Comparison of ENCODE assay signal across 25 cellular contexts in the genomic region with DNA sequence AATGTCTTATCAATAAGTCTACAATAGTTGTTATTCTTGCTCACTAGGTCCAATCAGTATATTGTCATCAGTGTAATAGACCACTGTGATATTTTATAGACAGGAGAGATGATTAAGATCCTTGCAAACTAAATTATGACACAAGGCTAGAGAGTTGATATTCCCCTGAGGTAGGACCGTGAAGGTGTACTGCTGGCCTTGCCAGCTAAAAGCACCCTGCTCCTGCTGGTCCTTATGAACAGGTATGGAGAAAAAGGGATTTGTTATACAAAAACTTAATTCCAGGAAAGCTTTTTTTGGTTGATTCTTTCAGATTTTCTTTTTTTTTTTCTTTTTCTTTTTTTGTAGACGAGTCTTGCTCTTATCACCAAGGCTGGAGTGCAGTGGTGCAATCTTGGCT.
"Had no signal": no experiment of that assay in that cellular context is flagged by ENCODE, and none has a peak within 500 bp of the region (broad histone marks: within the 10 kb centered on the region; RNA-seq: fewer than 3 reads in every experiment).

No MANE protein-coding gene starts in this region.

- ATAC-seq: effector memory CD8-positive, alpha-beta T cell; esophagus mucosa; foreskin keratinocyte; gastrocnemius medialis; gastroesophageal sphincter; heart left ventricle; heart right ventricle had no signal

- H3K9me3 ChIP-seq: colonic mucosa, esophagus muscularis mucosa, esophagus squamous epithelium, gastrocnemius medialis had no signal

- H3K4me3 ChIP-seq: colonic mucosa, coronary artery, dorsolateral prefrontal cortex, esophagus muscularis mucosa, esophagus squamous epithelium, gastrocnemius medialis, gastroesophageal sphincter, heart left ventricle, heart right ventricle, hepatocyte had no signal

- H3K36me3 ChIP-seq: colonic mucosa, esophagus muscularis mucosa, esophagus squamous epithelium, gastrocnemius medialis, gastroesophageal sphincter, heart left ventricle, heart right ventricle had no signal

- H3K4me1 ChIP-seq: colonic mucosa, esophagus muscularis mucosa, esophagus squamous epithelium, foreskin keratinocyte, gastrocnemius medialis, gastroesophageal sphincter, heart left ventricle, heart right ventricle had no signal

- H3K27ac ChIP-seq: colonic mucosa, coronary artery, dorsolateral prefrontal cortex, epithelial cell of prostate, esophagus muscularis mucosa, esophagus squamous epithelium, foreskin keratinocyte, gastrocnemius medialis, gastroesophageal sphincter, heart left ventricle, heart right ventricle, hepatocyte had no signal

- DNase-seq: colonic mucosa; cortex of kidney; dermis blood vessel endothelial cell; dorsolateral prefrontal cortex; effector CD4-positive, alpha-beta T cell; effector CD8-positive, alpha-beta T cell; effector memory CD4-positive, alpha-beta T cell; effector memory CD8-positive, alpha-beta T cell; endodermal cell; erythroblast; esophagus squamous epithelium; foreskin fibroblast; foreskin keratinocyte; foreskin melanocyte; gastrocnemius medialis; glutamatergic neuron; head of caudate nucleus; heart left ventricle; heart right ventricle had no signal
